In the genomic region with DNA sequence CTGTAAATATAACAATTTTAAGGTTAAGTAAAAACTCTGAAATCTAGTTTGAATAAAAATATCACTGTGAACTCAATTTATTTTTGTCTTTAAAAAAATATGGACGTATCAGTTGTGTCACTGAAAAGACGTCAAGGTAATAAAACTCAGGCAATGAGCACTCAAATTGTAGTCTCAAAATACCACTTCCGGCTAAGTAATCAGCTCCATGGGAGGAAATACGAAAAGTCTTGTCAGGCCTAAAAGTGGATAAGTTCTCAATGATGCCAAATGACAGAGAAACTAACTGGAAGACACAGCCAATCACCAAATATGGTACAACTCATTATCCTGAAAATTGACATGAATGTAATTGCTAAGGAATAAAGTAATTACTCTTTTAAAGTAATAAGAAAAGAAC, we compare ENCODE assay signal across 25 cellular contexts. TPM values are rescaled to one million over a fixed set of nuclear protein-coding genes. Genes with fewer than 3 reads are reported as not detected.
DNase-seq lines count a peak whose midpoint lies in the region; ATAC-seq, FAIRE-seq and TF ChIP-seq lines count a peak whose summit lies in the region.
"Had no signal": no experiment of that assay in that cellular context is flagged by ENCODE, and none has a peak within 500 bp of the region (broad histone marks: within the 10 kb centered on the region; RNA-seq: fewer than 3 reads in every experiment).

No MANE protein-coding gene starts in this region.

- H3K79me2 ChIP-seq in K562 (ENCODE audit: control insufficient read depth, insufficient read depth, low read length) = peaks cover 11% of the 10 kb centered on the region; the same call in 2 of the 3 replicates

- peak overlapping the region in 1 of 2 experiments; percentile 61; a peak in 2 of 4 replicates for H3K9ac ChIP-seq in K562 (ENCODE audit: insufficient read depth in 1 of 2, low read depth in 2 of 2, low read length in 2 of 2)
- H3K9ac ChIP-seq: BLaER1 had no signal

- no peak overlapping the region for H2AFZ ChIP-seq in K562 (ENCODE audit: low read depth, low read length)

- peaks cover 0 to 11% of the 10 kb centered on the region in 2 experiments; a peak in 1 of 5 replicates for H3K27me3 ChIP-seq in K562 (ENCODE audit: control insufficient read depth in 2 of 2, insufficient read depth in 2 of 2, low read length in 2 of 2)
- no peaks in the 10 kb centered on the region for H3K27me3 ChIP-seq in left lung
- H3K27me3 ChIP-seq: BE2C, BLaER1 had no signal

- intact Hi-C loops in K562 (cut with micrococcal nuclease) = no loop called here
- intact Hi-C loops in left lung (cut with DNase I) = no loop called here

- H3K27ac ChIP-seq in K562 (ENCODE audit: extremely low read depth, low read depth, low read length) (peak overlapping the region; percentile 67; the same call in 1 of the 3 replicates), left lung (no peak overlapping the region)
- H3K27ac ChIP-seq: BLaER1 had no signal

- TF ChIP-seq CTCF in K562 (IDR thresholded peaks at IDR 0.05 in 2 of 3, conservative IDR thresholded peaks at IDR 0.05 in 1 of 3; ENCODE audit: insufficient read depth in 2 of 3, low read depth in 1 of 3, low read length in 3 of 3) (no peak), left lung (IDR thresholded peaks at IDR 0.05) (no peak)

- H3K4me1 ChIP-seq in K562 (replicated peaks in 1 of 2; ENCODE audit: control insufficient read depth in 2 of 2, insufficient read depth in 2 of 2, low read length in 2 of 2) (no peaks in the 10 kb centered on the region), left lung (no peaks in the 10 kb centered on the region)
- H3K4me1 ChIP-seq: BE2C, BLaER1 had no signal

- H3K36me3 ChIP-seq in K562 (ENCODE audit: control insufficient read depth, insufficient read depth, low read length) = no peaks in the 10 kb centered on the region; the same call in 2 of the 3 replicates
- H3K36me3 ChIP-seq in left lung = no peaks in the 10 kb centered on the region
- H3K36me3 ChIP-seq: BE2C, BLaER1 had no signal

- in situ Hi-C loops in K562 (cut with MboI) = no loop called here

- no peak for FAIRE-seq in K562 (lab: Jason Lieb, UNC)
- FAIRE-seq in urothelium cell line (lab: Jason Lieb, UNC) = no peak
- FAIRE-seq: A204.1, G401.6, GM12891, GM19239 had no signal

- no peak for TF ChIP-seq POLR2A in K562 (conservative IDR thresholded peaks at IDR 0.05)

- POLR2A ChIA-PET in K562 (lab: Yijun Ruan, JAX) = interaction anchor here (1.2 kb wide), 1 partner anchor 16 kb away, joined by 3 read pairs; no protein-coding TSS in a partner anchor

- H3K9me3 ChIP-seq in K562 (replicated peaks; ENCODE audit: control insufficient read depth, insufficient read depth, low read depth, low read length) (no peaks in the 10 kb centered on the region; the same call in 1 of the 2 replicates), left lung (no peaks in the 10 kb centered on the region)
- H3K9me3 ChIP-seq: BE2C had no signal

- no peaks in the 10 kb centered on the region for H3K9me1 ChIP-seq in K562 (ENCODE audit: control insufficient read depth, insufficient read depth, low read length)

- DNase-seq in H4 (ENCODE audit: low spot score) = peak; percentile 56
- DNase-seq in HT1080 (ENCODE audit: low read depth) = peak; percentile 26
- DNase-seq in K562 (ENCODE audit: extremely low read depth in 1 of 4, low spot score in 3 of 4) = peak in 1 of 4 experiments; percentile 25
- DNase-seq in urothelium cell line (ENCODE audit: low spot score) = peak; percentile 13
- no peak for DNase-seq in left lung
- no peak for DNase-seq in iPS-NIHi7 (ENCODE audit: extremely low spot score)
- DNase-seq in activated gamma-delta T cell treated with Interleukin-2 at 50 U/mL for 16 hours = no peak
- DNase-seq: 8988T; ACHN; BE2C; C1 segment of cervical spinal cord; CD4-positive, alpha-beta memory T cell; CD4-positive, CD25-positive, alpha-beta regulatory T cell; CD8-positive, alpha-beta memory T cell; COR-L47; DMS79 treated with DMSO at 0.1 percent for 48 hours; GF-D8 had no signal

- no peak for TF ChIP-seq RAD21 in K562 (CRISPR knock-in tag; conservative IDR thresholded peaks at IDR 0.05 in 1 of 2, IDR thresholded peaks at IDR 0.05 in 1 of 2)

- WGBS in K562 (ENCODE audit: insufficient coverage, low coverage, missing lambda C conversion rate) = 2% methylated on average over 4 of the region's 4 CpGs

- TF ChIP-seq EP300 in K562 (IDR thresholded peaks at IDR 0.05; ENCODE audit: low read length) = no peak

- H3K4me3 ChIP-seq in K562 (peak overlapping the region; percentile 46), left lung (no peak overlapping the region)
- H3K4me3 ChIP-seq: BLaER1 had no signal

- ATAC-seq in K562 (peak; percentile 22; the same call in 1 of the 3 replicates), left lung (no peak)

- H4K20me1 ChIP-seq in K562 (replicated peaks; ENCODE audit: control insufficient read depth, insufficient read depth, low read length) = no peaks in the 10 kb centered on the region
- H4K20me1 ChIP-seq: BLaER1 had no signal

- H3K4me2 ChIP-seq in K562 (ENCODE audit: insufficient read depth, low read length) = peak overlapping the region; percentile 39; the same call in 1 of the 2 replicates
- H3K4me2 ChIP-seq: BLaER1 had no signal

- no TSS peak for BruUV-seq in K562 (replicated peaks; lab: Mats Ljungman, UMichigan)

- CTCF ChIA-PET in K562 (lab: Yijun Ruan, JAX; ENCODE audit: low intra/inter-chr PET ratio) = no interaction called here

TF ChIP-seq in K562, 482 proteins besides CTCF, POLR2A, EP300 and RAD21 (continues in another document):
- TF ChIP-seq, protein P1, sequence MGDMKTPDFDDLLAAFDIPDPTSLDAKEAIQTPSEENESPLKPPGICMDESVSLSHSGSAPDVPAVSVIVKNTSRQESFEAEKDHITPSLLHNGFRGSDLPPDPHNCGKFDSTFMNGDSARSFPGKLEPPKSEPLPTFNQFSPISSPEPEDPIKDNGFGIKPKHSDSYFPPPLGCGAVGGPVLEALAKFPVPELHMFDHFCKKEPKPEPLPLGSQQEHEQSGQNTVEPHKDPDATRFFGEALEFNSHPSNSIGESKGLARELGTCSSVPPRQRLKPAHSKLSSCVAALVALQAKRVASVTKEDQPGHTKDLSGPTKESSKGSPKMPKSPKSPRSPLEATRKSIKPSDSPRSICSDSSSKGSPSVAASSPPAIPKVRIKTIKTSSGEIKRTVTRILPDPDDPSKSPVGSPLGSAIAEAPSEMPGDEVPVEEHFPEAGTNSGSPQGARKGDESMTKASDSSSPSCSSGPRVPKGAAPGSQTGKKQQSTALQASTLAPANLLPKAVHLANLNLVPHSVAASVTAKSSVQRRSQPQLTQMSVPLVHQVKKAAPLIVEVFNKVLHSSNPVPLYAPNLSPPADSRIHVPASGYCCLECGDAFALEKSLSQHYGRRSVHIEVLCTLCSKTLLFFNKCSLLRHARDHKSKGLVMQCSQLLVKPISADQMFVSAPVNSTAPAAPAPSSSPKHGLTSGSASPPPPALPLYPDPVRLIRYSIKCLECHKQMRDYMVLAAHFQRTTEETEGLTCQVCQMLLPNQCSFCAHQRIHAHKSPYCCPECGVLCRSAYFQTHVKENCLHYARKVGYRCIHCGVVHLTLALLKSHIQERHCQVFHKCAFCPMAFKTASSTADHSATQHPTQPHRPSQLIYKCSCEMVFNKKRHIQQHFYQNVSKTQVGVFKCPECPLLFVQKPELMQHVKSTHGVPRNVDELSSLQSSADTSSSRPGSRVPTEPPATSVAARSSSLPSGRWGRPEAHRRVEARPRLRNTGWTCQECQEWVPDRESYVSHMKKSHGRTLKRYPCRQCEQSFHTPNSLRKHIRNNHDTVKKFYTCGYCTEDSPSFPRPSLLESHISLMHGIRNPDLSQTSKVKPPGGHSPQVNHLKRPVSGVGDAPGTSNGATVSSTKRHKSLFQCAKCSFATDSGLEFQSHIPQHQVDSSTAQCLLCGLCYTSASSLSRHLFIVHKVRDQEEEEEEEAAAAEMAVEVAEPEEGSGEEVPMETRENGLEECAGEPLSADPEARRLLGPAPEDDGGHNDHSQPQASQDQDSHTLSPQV (IDR thresholded peaks at IDR 0.05) = no peak
- TF ChIP-seq NFE2L1 (tag; IDR thresholded peaks at IDR 0.05; ENCODE audit: borderline replicate concordance, low read depth) = no peak
- TF ChIP-seq ETV1 (tag; conservative IDR thresholded peaks at IDR 0.05; ENCODE audit: low read depth) = peak; percentile 38; the same call in 1 of the 2 replicates
- no peak for TF ChIP-seq HNRNPUL1 (IDR thresholded peaks at IDR 0.05; ENCODE audit: low read length)
- no peak for TF ChIP-seq ZNF347 (CRISPR knock-in tag; IDR thresholded peaks at IDR 0.05; ENCODE audit: low read depth)
- TF ChIP-seq, protein P2, sequence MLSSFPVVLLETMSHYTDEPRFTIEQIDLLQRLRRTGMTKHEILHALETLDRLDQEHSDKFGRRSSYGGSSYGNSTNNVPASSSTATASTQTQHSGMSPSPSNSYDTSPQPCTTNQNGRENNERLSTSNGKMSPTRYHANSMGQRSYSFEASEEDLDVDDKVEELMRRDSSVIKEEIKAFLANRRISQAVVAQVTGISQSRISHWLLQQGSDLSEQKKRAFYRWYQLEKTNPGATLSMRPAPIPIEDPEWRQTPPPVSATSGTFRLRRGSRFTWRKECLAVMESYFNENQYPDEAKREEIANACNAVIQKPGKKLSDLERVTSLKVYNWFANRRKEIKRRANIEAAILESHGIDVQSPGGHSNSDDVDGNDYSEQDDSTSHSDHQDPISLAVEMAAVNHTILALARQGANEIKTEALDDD (IDR thresholded peaks at IDR 0.05) = no peak
- no peak for TF ChIP-seq ZNF12 (CRISPR knock-in tag; IDR thresholded peaks at IDR 0.05)

RNA-seq across cellular contexts. Expression of a gene that starts 0.7 kb away (rescaled TPM):
- total RNA-seq in H4 (2014; rRNA removed; shearing (Covaris generic)) = 6.5 and 8.4 TPM in 2 replicates
- 1.9 and 2.4 TPM in 2 replicates for total RNA-seq in HT1080 (2014; rRNA removed; shearing (Covaris generic))
- polyA plus RNA-seq in HT1080 (2015; cell fraction: cytosol; rRNA removed) = 3.8 and 4.6 TPM in 2 replicates
- polyA plus RNA-seq in HT1080 (2015; cell fraction: nucleus; rRNA removed) = 7.2 and 7.9 TPM in 2 replicates
- 5.9 and 9.1 TPM in 2 replicates for total RNA-seq in K562 (2011; cell fraction: chromatin; rRNA removed; ENCODE audit: low replicate concordance)
- total RNA-seq in K562 (2011; cell fraction: nucleolus; rRNA removed) = 1.3 and 1.7 TPM in 2 replicates
- 2.8 and 4.3 TPM in 2 replicates for total RNA-seq in K562 (2011; cell fraction: nucleoplasm; rRNA removed)
- 1.4 and 1.5 TPM in 2 replicates for total RNA-seq in K562 (2014; rRNA removed)
- 2.8 and 3.3 TPM in 2 replicates for total RNA-seq in K562 (2014; rRNA removed; fragmentation: Illumina TruSeq; extraction: Trizol)
- 3.0 and 3.3 TPM in 2 replicates for total RNA-seq in K562 (2015; rRNA removed; fragmentation: Illumina TruSeq; extraction: Trizol)
- 2.2 and 2.7 TPM in 2 replicates for total RNA-seq in K562 (2021)
- polyA plus RNA-seq in K562 (2011; rRNA removed) = 0.80 and 6.8 TPM in 2 replicates
- polyA plus RNA-seq in K562 (2011; cell fraction: cytosol; rRNA removed) = 0.68 and 2.8 TPM in 2 replicates
- 0.49 and 2.6 TPM in 2 replicates for polyA plus RNA-seq in K562 (2011; cell fraction: nucleus; rRNA removed)
- polyA plus RNA-seq in K562 (2012) = 2.7 and 4.6 TPM in 2 replicates
- polyA plus RNA-seq in K562 (2014; fragmentation: Illumina TruSeq; extraction: Trizol) = 2.5 and 3.4 TPM in 2 replicates
- 1 to 10 TPM; 6.1 to 7.5 TPM for polyA plus RNA-seq in K562 (2014; fragmentation: Nextera tagmentation; extraction: Ambion mirVana)
- polyA plus RNA-seq in K562 (2014; rRNA removed) = 2.5 and 2.6 TPM in 2 replicates
- polyA minus RNA-seq in K562 (2011; rRNA and poly(A)+ RNA removed) = 0.60 and 5.8 TPM in 2 replicates
- polyA minus RNA-seq in K562 (2011; cell fraction: cytosol; rRNA and poly(A)+ RNA removed) = 3.6 TPM in 1 of 2 replicates, not detected in the other
- polyA minus RNA-seq in K562 (2011; cell fraction: nucleus; rRNA and poly(A)+ RNA removed) = 0.22 and 1.1 TPM in 2 replicates
- not detected for total RNA-seq in left lung
- total RNA-seq: A673; CD4-positive, alpha-beta memory T cell; CD8-positive, alpha-beta memory T cell had no signal
- polyA plus RNA-seq: AG04450; CD14-positive monocyte; CD4-positive, alpha-beta memory T cell; CD4-positive, CD25-positive, alpha-beta regulatory T cell; CD8-positive, alpha-beta memory T cell had no signal

Comparison
In these comparisons a context has a peak if more than half of its experiments do, and no peak if none do; other contexts are left out.
1. DNase-seq: peak in H4 (single experiment), HT1080 (single experiment) and urothelium cell line (single experiment); none in left lung (0 of 2), iPS-NIHi7 (single experiment) and activated gamma-delta T cell treated with Interleukin-2 at 50 U/mL for 16 hours (single experiment).